ENCODE assay signal across 1 cellular context in the genomic region with DNA sequence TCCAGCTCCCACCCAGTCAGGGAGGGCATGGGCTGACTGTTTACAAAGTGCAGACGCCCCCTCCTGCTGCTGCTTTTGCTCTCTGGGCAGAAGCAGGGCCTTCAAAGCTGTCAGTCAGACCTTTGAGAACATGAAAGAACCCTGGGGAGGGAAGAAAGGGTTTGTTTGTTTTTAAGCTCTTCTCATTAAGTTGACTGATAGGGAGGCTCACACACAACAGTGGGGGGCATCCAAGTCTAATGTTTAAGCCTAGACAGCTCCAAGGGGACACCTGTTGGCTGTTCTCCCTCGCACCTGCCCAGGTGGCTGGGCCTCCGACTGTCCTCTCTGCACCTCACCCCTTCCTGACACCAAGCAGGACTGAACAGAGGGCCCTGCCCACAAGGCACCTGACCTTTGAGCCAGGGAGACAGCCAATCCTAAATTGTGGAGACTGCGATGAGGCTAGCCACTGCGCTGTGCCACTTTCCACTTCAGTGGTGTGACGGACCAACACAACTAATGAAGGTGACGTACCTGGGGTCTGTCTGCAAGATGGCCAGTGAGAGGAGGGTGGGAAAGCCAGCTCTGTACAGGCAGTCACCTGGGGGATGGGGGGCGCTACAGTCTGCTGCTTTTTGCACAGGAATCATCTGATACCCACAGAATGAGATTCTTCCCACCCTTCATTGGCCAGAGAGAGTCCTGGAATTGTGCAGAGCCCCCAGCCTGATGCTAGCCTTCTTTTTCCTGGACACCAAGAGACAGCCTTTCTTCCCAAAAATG.
TF ChIP-seq lines count a peak whose summit lies in the region.

No MANE protein-coding gene starts in this region.

TF ChIP-seq in H1, 55 proteins besides CTCF, POLR2A, EP300 and RAD21:
- TF ChIP-seq EGR1 (IDR thresholded peaks at IDR 0.05; ENCODE audit: borderline replicate concordance, low read depth, low read length) (no peak), ZNF274 (IDR thresholded peaks at IDR 0.05; ENCODE audit: borderline replicate concordance, extremely low read depth, low read length) (no peak), MAFK (IDR thresholded peaks at IDR 0.05; ENCODE audit: low read depth, low read length) (no peak), ATF3 (IDR thresholded peaks at IDR 0.05; ENCODE audit: insufficient read depth, low read depth, low read length) (no peak), SP1 (IDR thresholded peaks at IDR 0.05; ENCODE audit: low read depth, low read length) (no peak), HDAC6 (IDR thresholded peaks at IDR 0.05; ENCODE audit: low read depth, low read length) (no peak), KDM1A (IDR thresholded peaks at IDR 0.05; ENCODE audit: borderline replicate concordance, low read length) (no peak), FOSL1 (IDR thresholded peaks at IDR 0.05; ENCODE audit: insufficient read depth, low read depth, low read length) (no peak), SP2 (IDR thresholded peaks at IDR 0.05; ENCODE audit: low read length) (no peak), TBP (IDR thresholded peaks at IDR 0.05; ENCODE audit: low read depth, low read length) (no peak), NRF1 (IDR thresholded peaks at IDR 0.05; ENCODE audit: low read depth, low read length) (no peak), EZH2 (IDR thresholded peaks at IDR 0.05; ENCODE audit: low read depth, low read length, severe bottlenecking) (no peak), SAP30 (IDR thresholded peaks at IDR 0.05; ENCODE audit: insufficient read depth, insufficient replicate concordance, low read length) (no peak), GABPA (IDR thresholded peaks at IDR 0.05; ENCODE audit: borderline replicate concordance, insufficient read depth, low read length) (no peak)
